In the genomic region with DNA sequence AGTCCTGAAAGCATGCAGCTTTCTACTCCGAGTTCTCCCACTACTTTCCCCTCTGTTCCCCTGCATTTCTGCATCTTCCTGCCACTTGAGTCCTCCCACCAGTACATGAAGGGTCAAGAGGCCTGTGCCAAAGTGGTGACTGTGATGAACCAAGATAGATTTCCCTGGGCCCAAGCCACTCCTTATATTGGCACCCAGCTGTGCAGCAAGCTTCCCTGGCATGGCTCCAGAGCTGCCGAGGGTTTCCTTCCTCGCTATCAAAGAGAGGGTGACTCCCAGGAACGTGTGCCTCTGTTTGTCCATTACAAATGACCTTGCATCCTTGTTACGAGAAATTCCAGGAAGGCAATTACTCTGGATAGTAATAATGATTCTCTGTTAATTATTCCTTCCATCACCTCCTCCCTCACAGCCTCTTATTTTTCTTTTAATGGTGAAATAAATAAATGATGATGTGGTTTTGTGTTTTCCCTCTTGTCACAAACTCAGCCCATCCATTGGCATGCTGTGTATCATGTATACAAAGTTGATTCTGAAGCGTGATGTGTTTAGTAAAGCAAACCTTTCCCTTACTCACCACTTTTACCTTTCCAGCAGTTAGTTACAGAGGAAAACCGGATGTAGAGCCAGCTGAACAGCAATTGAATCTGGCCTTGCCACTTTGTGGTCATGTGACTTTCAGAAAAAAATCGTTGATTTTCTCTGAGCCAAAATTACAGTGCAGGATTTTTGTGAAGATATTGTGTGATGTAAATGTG, we compare ENCODE assay signal across 10 cellular contexts. TPM values are rescaled to one million over a fixed set of nuclear protein-coding genes. Genes with fewer than 3 reads are reported as not detected.
A peak's percentile ranks its signal among the peaks of the same experiment; 100 is the strongest.
DNase-seq lines count a peak whose midpoint lies in the region; ATAC-seq and TF ChIP-seq lines count a peak whose summit lies in the region.
"Had no signal": no experiment of that assay in that cellular context is flagged by ENCODE, and none has a peak within 500 bp of the region (broad histone marks: within the 10 kb centered on the region; RNA-seq: fewer than 3 reads in every experiment).

No MANE protein-coding gene starts in this region.

- no peaks in the 10 kb centered on the region for H3K27me3 ChIP-seq in body of pancreas
- H3K27me3 ChIP-seq in testis, result no peaks in the 10 kb centered on the region

- H3K27me3 Mint-ChIP-seq in type B pancreatic cell, result no peaks in the 10 kb centered on the region

- 21% methylated on average over 8 of the region's 8 CpGs for WGBS in body of pancreas, 2 donors
- 30 to 42% methylated on average over 8 of the region's 8 CpGs for whole genome bisulfite sequencing in testis, 2 donors

- H3K36me3 ChIP-seq in body of pancreas (replicated peaks in 1 of 2; ENCODE audit: insufficient read depth in 1 of 2, low read depth in 2 of 2) (no peaks in the 10 kb centered on the region), testis (ENCODE audit: low read depth, missing control alignments) (no peaks in the 10 kb centered on the region)

- H3K4me3 ChIP-seq in body of pancreas (no peak overlapping the region), testis (no peak overlapping the region)

- peak; percentile 72 for DNase-seq in NCI-H1105 treated with DMSO at 0.1 percent for 48 hours (lab: John Stamatoyannopoulos, UW)
- peak; percentile 60 to 72 (median 70) for DNase-seq in body of pancreas
- peak; percentile 68 for DNase-seq in kidney glomerular epithelial cell (lab: John Stamatoyannopoulos, UW)
- DNase-seq in testis, result peak; percentile 91
- no peak for DNase-seq in type B pancreatic cell (ENCODE audit: extremely low spot score, unreplicated experiment)
- DNase-seq in occipital lobe (lab: John Stamatoyannopoulos, UW), result no peak
- DNase-seq: activated T-cell treated with anti-CD3 and anti-CD28 coated beads for 4 hours, NCI-H187 treated with DMSO at 0.1 percent for 48 hours, T-helper 1 cell had no signal

- peaks cover 38% of the 10 kb centered on the region for H3K4me1 ChIP-seq in body of pancreas
- H3K4me1 ChIP-seq in testis, result peaks cover 21% of the 10 kb centered on the region

- H3K9me3 ChIP-seq in body of pancreas, result no peaks in the 10 kb centered on the region
- H3K9me3 ChIP-seq in testis, result no peaks in the 10 kb centered on the region

- intact Hi-C loops in body of pancreas (cut with DNase I), result no loop called here
- intact Hi-C loops in testis (cut with DNase I; ENCODE audit: low total_unique reads), result no loop called here

- no peak overlapping the region for H3K4me3 Mint-ChIP-seq in type B pancreatic cell

- TF ChIP-seq CTCF in body of pancreas (IDR thresholded peaks at IDR 0.05) (no peak), testis (IDR thresholded peaks at IDR 0.05) (no peak), type B pancreatic cell (conservative IDR thresholded peaks at IDR 0.05) (no peak)

- peak; percentile 67 for ATAC-seq in body of pancreas
- no peak for ATAC-seq in HG02763 (IDR thresholded peaks at IDR 0.05; ENCODE audit: unreplicated experiment)

- H3K36me3 Mint-ChIP-seq in type B pancreatic cell, result peaks cover 6% of the 10 kb centered on the region

- no peak overlapping the region for H3K27ac Mint-ChIP-seq in type B pancreatic cell

- H3K27ac ChIP-seq in body of pancreas (peak overlapping the region; percentile 17 to 68 (median 44)), testis (peak overlapping the region in 1 of 2 donors; percentile 28)

- no peaks in the 10 kb centered on the region for H3K9me3 Mint-ChIP-seq in type B pancreatic cell

- peaks cover 7% of the 10 kb centered on the region for H3K4me1 Mint-ChIP-seq in type B pancreatic cell (ENCODE audit: unreplicated experiment)

- TF ChIP-seq POLR2A in body of pancreas (IDR thresholded peaks at IDR 0.05), result no peak
- no peak for TF ChIP-seq POLR2A in testis (IDR thresholded peaks at IDR 0.05)

RNA-seq across cellular contexts. Expression of a gene that starts 8.3 kb away (rescaled TPM):
- 10 to 100 TPM; 22.7 to 23.9 TPM for total RNA-seq in body of pancreas
- total RNA-seq in testis, result 10 to 100 TPM; 32.5 to 37.2 TPM
- 30.0 TPM for polyA plus RNA-seq in testis (ENCODE audit: insufficient read depth, low read depth, low replicate concordance)
- total RNA-seq in type B pancreatic cell (ENCODE audit: low replicate concordance), result 43.7 and 68.9 TPM in 2 replicates
- 16.1 TPM for total RNA-seq in occipital lobe

RNA-seq across cellular contexts. Expression of a gene that starts 14.7 kb away (rescaled TPM):
- 10 to 100 TPM in 1 of 2 donors, 1 to 10 TPM in 1; 8.6 to 13.7 TPM for total RNA-seq in body of pancreas
- total RNA-seq in testis, result 10 to 100 TPM; 55.6 to 71.8 TPM
- polyA plus RNA-seq in testis (ENCODE audit: insufficient read depth, low read depth, low replicate concordance), result 28.9 TPM
- total RNA-seq in type B pancreatic cell (ENCODE audit: low replicate concordance), result 12.0 and 23.6 TPM in 2 replicates
- total RNA-seq in occipital lobe, result 22.9 TPM

RNA-seq across cellular contexts. Expression of a gene that starts 25.8 kb away (rescaled TPM):
- not detected for total RNA-seq in body of pancreas
- total RNA-seq in testis, result under 1 TPM in 1 of 2 donors, not detected in 1; 0.55 TPM
- polyA plus RNA-seq in testis (ENCODE audit: insufficient read depth, low read depth, low replicate concordance), result not detected
- not detected in 2 replicates for total RNA-seq in type B pancreatic cell (ENCODE audit: low replicate concordance)
- not detected for total RNA-seq in occipital lobe

RNA-seq across cellular contexts. Expression of a gene that starts 49.9 kb away (rescaled TPM):
- not detected for total RNA-seq in body of pancreas
- total RNA-seq in testis, result under 1 TPM; 0.16 to 0.19 TPM
- polyA plus RNA-seq in testis (ENCODE audit: insufficient read depth, low read depth, low replicate concordance), result 0.17 TPM
- not detected in 2 replicates for total RNA-seq in type B pancreatic cell (ENCODE audit: low replicate concordance)
- total RNA-seq in occipital lobe, result not detected

Comparison
In these comparisons a context has a peak if more than half of its experiments do, and no peak if none do; other contexts are left out.
1. DNase-seq: peak in NCI-H1105 treated with DMSO at 0.1 percent for 48 hours (single experiment), body of pancreas (4 of 4), kidney glomerular epithelial cell (single experiment) and testis (single experiment); none in type B pancreatic cell (single experiment) and occipital lobe (single experiment).